In genomic region chr11:118449316-118449918, GRCh38 we compare ENCODE assay signal across 1 cellular context.
TF ChIP-seq lines count a peak whose summit lies in the region.

No MANE protein-coding gene starts in this region.

TF ChIP-seq in endothelial cell of umbilical vein, 7 proteins besides CTCF, POLR2A, EP300 and RAD21 (continued from another document):
- TF ChIP-seq MYC (IDR thresholded peaks at IDR 0.05; ENCODE audit: low read depth, low read length): no peak
- no peak for TF ChIP-seq EZH2 (IDR thresholded peaks at IDR 0.05; ENCODE audit: borderline replicate concordance, low read depth, low read length, severe bottlenecking)
TF ChIP-seq in endothelial cell of umbilical vein: peak in this region for 0.
